ENCODE assay signal across 36 cellular contexts in the genomic region with DNA sequence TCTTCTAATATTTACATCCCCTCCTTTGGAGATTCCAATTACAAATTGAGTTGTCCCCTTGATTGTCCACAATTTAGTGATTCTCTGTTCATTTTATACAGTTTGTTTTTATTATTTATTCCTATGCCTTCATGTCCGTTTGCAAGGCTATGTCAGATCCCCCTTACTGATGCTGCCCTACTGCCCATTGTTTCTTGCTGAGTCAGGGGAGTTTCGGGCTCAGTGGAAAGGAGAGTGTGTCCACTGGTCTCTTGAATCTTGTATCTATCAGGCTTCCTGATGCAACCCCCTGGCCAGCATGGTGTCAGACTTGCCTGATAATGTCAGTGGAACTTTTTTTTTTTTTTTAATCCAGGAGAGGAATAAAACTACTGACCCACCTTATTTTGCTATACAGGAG.
"Had no signal": no experiment of that assay in that cellular context is flagged by ENCODE, and none has a peak within 500 bp of the region (broad histone marks: within the 10 kb centered on the region; RNA-seq: fewer than 3 reads in every experiment).

No MANE protein-coding gene starts in this region.

- ATAC-seq: activated CD4-positive, CD25-positive, alpha-beta regulatory T cell treated with anti-CD3 and anti-CD28 coated beads, Interleukin-2, amount 50 U/mL, for 24 hours; activated CD8-positive, alpha-beta memory T cell treated with anti-CD3 and anti-CD28 coated beads, Interleukin-2, amount 10 ng/mL, durations not matched to agents 7 days and 5 days; activated CD8-positive, alpha-beta T cell treated with anti-CD3 and anti-CD28 coated beads, Interleukin-2, amount 10 ng/mL, durations not matched to agents 7 days and 5 days; activated naive CD8-positive, alpha-beta T cell treated with anti-CD3 and anti-CD28 coated beads, Interleukin-2, amount 50 U/mL, for 24 hours; activated T-cell treated with anti-CD3 and anti-CD28 coated beads, Interleukin-2, amount 50 U/mL, for 72 hours; foreskin keratinocyte; gastrocnemius medialis; heart left ventricle; T-helper 17 cell had no signal

- H3K27ac ChIP-seq: adrenal gland, ascending aorta, brain microvascular endothelial cell, coronary artery, dorsolateral prefrontal cortex, esophagus muscularis mucosa, foreskin keratinocyte, gastrocnemius medialis, heart left ventricle, WERI-Rb-1 had no signal

- H3K27ac Mint-ChIP-seq: activated B cell treated with CpG ODN at 0.5 μM for 24 hours; activated CD4-positive, alpha-beta memory T cell treated with anti-CD3 and anti-CD28 coated beads for 36 hours; activated CD8-positive, alpha-beta memory T cell treated with anti-CD3 and anti-CD28 coated beads, Interleukin-2, amount 10 ng/mL, durations not matched to agents 7 days and 5 days; activated CD8-positive, alpha-beta T cell treated with anti-CD3 and anti-CD28 coated beads, Interleukin-2, amount 10 ng/mL, durations not matched to agents 7 days and 5 days; activated naive CD8-positive, alpha-beta T cell treated with anti-CD3 and anti-CD28 coated beads for 36 hours; activated naive CD8-positive, alpha-beta T cell treated with anti-CD3 and anti-CD28 coated beads, Interleukin-2, amount 50 U/mL, for 24 hours; activated T-cell treated with anti-CD3 and anti-CD28 coated beads, Interleukin-2, amount 50 U/mL, for 24 hours; activated T-cell treated with anti-CD3 and anti-CD28 coated beads, Interleukin-2, amount 50 U/mL, for 72 hours; dendritic cell treated with granulocyte-macrophage colony-stimulating factor and Interleukin-4, amounts not matched to agents 40 ng/mL and 50 ng/mL, for 4 days; T-helper 17 cell; T-helper 2 cell treated with Interferon-gamma antibody and Interleukin-4, amounts not matched to agents 5 μg/mL and 100 μg/mL, for 36 hours had no signal

- H3K27me3 Mint-ChIP-seq: activated B cell treated with CpG ODN at 0.5 μM for 24 hours; activated CD4-positive, alpha-beta memory T cell treated with anti-CD3 and anti-CD28 coated beads for 36 hours; activated CD8-positive, alpha-beta memory T cell treated with anti-CD3 and anti-CD28 coated beads, Interleukin-2, amount 10 ng/mL, durations not matched to agents 7 days and 5 days; activated naive CD8-positive, alpha-beta T cell treated with anti-CD3 and anti-CD28 coated beads for 36 hours; activated naive CD8-positive, alpha-beta T cell treated with anti-CD3 and anti-CD28 coated beads, Interleukin-2, amount 50 U/mL, for 24 hours; activated T-cell treated with anti-CD3 and anti-CD28 coated beads, Interleukin-2, amount 50 U/mL, for 24 hours; central memory CD8-positive, alpha-beta T cell; dendritic cell treated with granulocyte-macrophage colony-stimulating factor and Interleukin-4, amounts not matched to agents 40 ng/mL and 50 ng/mL, for 4 days; T-helper 17 cell had no signal

- DNase-seq: activated B cell treated with CpG ODN at 0.5 μM for 24 hours; activated CD4-positive, alpha-beta memory T cell treated with anti-CD3 and anti-CD28 coated beads for 36 hours; activated CD4-positive, alpha-beta T cell treated with anti-CD3 and anti-CD28 coated beads for 48 hours; activated CD4-positive, alpha-beta T cell treated with anti-CD3 and anti-CD28 coated beads, Interleukin-2, amount 50 U/mL, for 1 hour; activated CD8-positive, alpha-beta memory T cell treated with anti-CD3 and anti-CD28 coated beads, Interleukin-2, amount 10 ng/mL, durations not matched to agents 7 days and 5 days; activated CD8-positive, alpha-beta memory T cell treated with anti-CD3 and anti-CD28 coated beads, Interleukin-2, amount 50 U/mL, for 48 hours; activated CD8-positive, alpha-beta T cell treated with anti-CD3 and anti-CD28 coated beads, Interleukin-2, amount 10 ng/mL, durations not matched to agents 7 days and 5 days; activated gamma-delta T cell; activated naive CD4-positive, alpha-beta T cell treated with anti-CD3 and anti-CD28 coated beads, Interleukin-2, amount 50 U/mL, for 16 hours; activated naive CD4-positive, alpha-beta T cell treated with Interleukin-2 at 50 U/mL for 16 hours; activated naive CD8-positive, alpha-beta T cell treated with anti-CD3 and anti-CD28 coated beads for 36 hours; activated naive CD8-positive, alpha-beta T cell treated with anti-CD3 and anti-CD28 coated beads, Interleukin-2, amount 50 U/mL, for 24 hours; activated T-cell treated with anti-CD3 and anti-CD28 coated beads for 4 hours; activated T-cell treated with anti-CD3 and anti-CD28 coated beads, Interleukin-2, amount 50 U/mL, for 24 hours; activated T-cell treated with anti-CD3 and anti-CD28 coated beads, Interleukin-2, amount 50 U/mL, for 72 hours; adrenal gland; brain microvascular endothelial cell; dorsolateral prefrontal cortex; effector memory CD4-positive, alpha-beta T cell; erythroblast; foreskin keratinocyte; gastrocnemius medialis; glutamatergic neuron; heart left ventricle; T-helper 1 cell; T-helper 17 cell; T1000; WERI-Rb-1 had no signal

- FAIRE-seq: bronchial epithelial cell had no signal

- H3K4me3 Mint-ChIP-seq: activated B cell treated with CpG ODN at 0.5 μM for 24 hours; activated CD4-positive, alpha-beta memory T cell treated with anti-CD3 and anti-CD28 coated beads for 36 hours; activated CD8-positive, alpha-beta memory T cell treated with anti-CD3 and anti-CD28 coated beads, Interleukin-2, amount 10 ng/mL, durations not matched to agents 7 days and 5 days; activated CD8-positive, alpha-beta T cell treated with anti-CD3 and anti-CD28 coated beads, Interleukin-2, amount 10 ng/mL, durations not matched to agents 7 days and 5 days; activated naive CD8-positive, alpha-beta T cell treated with anti-CD3 and anti-CD28 coated beads for 36 hours; activated naive CD8-positive, alpha-beta T cell treated with anti-CD3 and anti-CD28 coated beads, Interleukin-2, amount 50 U/mL, for 24 hours; activated T-cell treated with anti-CD3 and anti-CD28 coated beads, Interleukin-2, amount 50 U/mL, for 24 hours; activated T-cell treated with anti-CD3 and anti-CD28 coated beads, Interleukin-2, amount 50 U/mL, for 72 hours; central memory CD8-positive, alpha-beta T cell; dendritic cell treated with granulocyte-macrophage colony-stimulating factor and Interleukin-4, amounts not matched to agents 40 ng/mL and 50 ng/mL, for 4 days; T-helper 17 cell; T-helper 2 cell treated with Interferon-gamma antibody and Interleukin-4, amounts not matched to agents 5 μg/mL and 100 μg/mL, for 36 hours had no signal

- H3K36me3 ChIP-seq: adrenal gland, ascending aorta, brain microvascular endothelial cell, esophagus muscularis mucosa, gastrocnemius medialis, heart left ventricle, WERI-Rb-1 had no signal

- H3K27me3 ChIP-seq: adrenal gland, ascending aorta, brain microvascular endothelial cell, foreskin keratinocyte, gastrocnemius medialis, heart left ventricle had no signal

- H3K9me3 Mint-ChIP-seq: dendritic cell treated with granulocyte-macrophage colony-stimulating factor and Interleukin-4, amounts not matched to agents 40 ng/mL and 50 ng/mL, for 4 days had no signal

- H3K9me3 ChIP-seq: adrenal gland, ascending aorta, esophagus muscularis mucosa, gastrocnemius medialis had no signal

- H3K4me3 ChIP-seq: adrenal gland, ascending aorta, coronary artery, dorsolateral prefrontal cortex, esophagus muscularis mucosa, gastrocnemius medialis, heart left ventricle had no signal

- H3K4me1 Mint-ChIP-seq: activated B cell treated with CpG ODN at 0.5 μM for 24 hours; activated CD8-positive, alpha-beta memory T cell treated with anti-CD3 and anti-CD28 coated beads, Interleukin-2, amount 10 ng/mL, durations not matched to agents 7 days and 5 days; activated naive CD8-positive, alpha-beta T cell treated with anti-CD3 and anti-CD28 coated beads for 36 hours; activated naive CD8-positive, alpha-beta T cell treated with anti-CD3 and anti-CD28 coated beads, Interleukin-2, amount 50 U/mL, for 24 hours; central memory CD8-positive, alpha-beta T cell; T-helper 17 cell had no signal

- H3K4me1 ChIP-seq: adrenal gland, ascending aorta, esophagus muscularis mucosa, foreskin keratinocyte, gastrocnemius medialis, heart left ventricle had no signal

- H3K36me3 Mint-ChIP-seq: activated CD4-positive, alpha-beta memory T cell treated with anti-CD3 and anti-CD28 coated beads for 36 hours; activated CD8-positive, alpha-beta memory T cell treated with anti-CD3 and anti-CD28 coated beads, Interleukin-2, amount 10 ng/mL, durations not matched to agents 7 days and 5 days; activated naive CD8-positive, alpha-beta T cell treated with anti-CD3 and anti-CD28 coated beads for 36 hours had no signal
